10 cellular contexts compared by ENCODE assay signal in the genomic region with DNA sequence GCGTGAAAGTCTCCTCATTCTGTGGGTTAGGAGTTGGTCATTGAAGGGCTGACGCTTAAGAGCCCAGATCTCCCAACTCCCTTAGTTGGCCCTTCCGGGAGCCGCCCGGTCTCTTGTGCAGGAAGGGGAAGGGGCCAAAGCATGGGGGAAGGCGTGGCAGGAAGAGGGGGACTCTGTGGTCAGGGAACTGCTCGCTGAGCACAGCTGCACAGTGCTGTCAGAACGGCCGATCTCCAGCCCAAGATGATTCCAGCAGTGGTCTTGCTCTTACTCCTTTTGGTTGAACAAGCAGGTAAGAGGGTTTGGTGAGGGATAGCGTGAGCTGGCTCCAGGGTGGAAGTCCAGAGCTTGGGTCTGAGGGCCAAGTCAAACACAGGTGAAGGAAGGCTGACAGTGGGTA. TPM values are rescaled to one million over a fixed set of nuclear protein-coding genes. Genes with fewer than 3 reads are reported as not detected.
DNase-seq lines count a peak whose midpoint lies in the region; ATAC-seq, FAIRE-seq and TF ChIP-seq lines count a peak whose summit lies in the region.
"Had no signal": no experiment of that assay in that cellular context is flagged by ENCODE, and none has a peak within 500 bp of the region (broad histone marks: within the 10 kb centered on the region; RNA-seq: fewer than 3 reads in every experiment).

A gene (plus strand): TSS at position 217 of the 400 bp plus-strand sequence. CDS start 27 bp downstream, at position 244.

- H3K27me3 ChIP-seq in upper lobe of left lung: no peaks in the 10 kb centered on the region

- H3K9me3 ChIP-seq in upper lobe of left lung: no peaks in the 10 kb centered on the region

- no peaks in the 10 kb centered on the region for H3K27me3 Mint-ChIP-seq in activated CD8-positive, alpha-beta memory T cell treated with anti-CD3 and anti-CD28 coated beads, Interleukin-2, amount 10 ng/mL, durations not matched to agents 7 days and 5 days
- peaks cover 3% of the 10 kb centered on the region for H3K27me3 Mint-ChIP-seq in brain

- TF ChIP-seq POLR2A in upper lobe of left lung (IDR thresholded peaks at IDR 0.05): peak in 2 of 4 donors; percentile 61 to 92

- H3K27ac Mint-ChIP-seq in activated CD8-positive, alpha-beta memory T cell treated with anti-CD3 and anti-CD28 coated beads, Interleukin-2, amount 10 ng/mL, durations not matched to agents 7 days and 5 days: peak within 1 kb of the TSS; percentile 65
- H3K27ac Mint-ChIP-seq in brain: peak within 1 kb of the TSS in 2 of 5 experiments; percentile 24 to 57

- ATAC-seq in activated CD8-positive, alpha-beta memory T cell treated with anti-CD3 and anti-CD28 coated beads, Interleukin-2, amount 10 ng/mL, durations not matched to agents 7 days and 5 days: no peak
- ATAC-seq in upper lobe of left lung (ENCODE audit: low FRiP score in 2 of 2) (peak; percentile 60 to 77), GM19035 (IDR thresholded peaks at IDR 0.05; ENCODE audit: unreplicated experiment) (no peak)

- FAIRE-seq in GM19239 (lab: Jason Lieb, UNC): no peak
- FAIRE-seq: GM18507 had no signal

- H3K4me1 ChIP-seq in upper lobe of left lung: peaks cover 5 to 14% (median 7%) of the 10 kb centered on the region in 4 donors

- H3K27ac ChIP-seq in upper lobe of left lung: peak within 1 kb of the TSS; percentile 88 to 95 (median 92)

- no peaks in the 10 kb centered on the region for H3K9me3 Mint-ChIP-seq in activated CD8-positive, alpha-beta memory T cell treated with anti-CD3 and anti-CD28 coated beads, Interleukin-2, amount 10 ng/mL, durations not matched to agents 7 days and 5 days (ENCODE audit: low read depth)
- no peaks in the 10 kb centered on the region for H3K9me3 Mint-ChIP-seq in brain

- TF ChIP-seq CTCF in brain (conservative IDR thresholded peaks at IDR 0.05): no peak
- TF ChIP-seq CTCF in upper lobe of left lung (IDR thresholded peaks at IDR 0.05): no peak

- peaks cover 28% of the 10 kb centered on the region for H3K4me1 Mint-ChIP-seq in activated CD8-positive, alpha-beta memory T cell treated with anti-CD3 and anti-CD28 coated beads, Interleukin-2, amount 10 ng/mL, durations not matched to agents 7 days and 5 days
- H3K4me1 Mint-ChIP-seq in brain: no peaks in the 10 kb centered on the region

- H3K36me3 ChIP-seq in upper lobe of left lung: peaks cover 36 to 53% (median 46%) of the 10 kb centered on the region in 4 donors

- H3K4me3 ChIP-seq in upper lobe of left lung: peak within 1 kb of the TSS in 3 of 4 donors; percentile 34 to 50 (median 41)
- H3K4me3 ChIP-seq: SK-N-MC had no signal

- no peak for DNase-seq in activated CD8-positive, alpha-beta memory T cell treated with anti-CD3 and anti-CD28 coated beads, Interleukin-2, amount 10 ng/mL, durations not matched to agents 7 days and 5 days
- DNase-seq in activated CD8-positive, alpha-beta memory T cell treated with anti-CD3 and anti-CD28 coated beads, Interleukin-2, amount 50 U/mL, for 4 hours: no peak
- DNase-seq in midbrain (lab: John Stamatoyannopoulos, UW) (peak; percentile 16), upper lobe of left lung (peak in 1 of 2 donors; percentile 77), GM19239 (ENCODE audit: insufficient read length, low spot score) (no peak), NCI-H2171 (lab: John Stamatoyannopoulos, UW) (no peak)

- no peak for TF ChIP-seq EP300 in upper lobe of left lung (IDR thresholded peaks at IDR 0.05)

- H3K4me3 Mint-ChIP-seq in activated CD8-positive, alpha-beta memory T cell treated with anti-CD3 and anti-CD28 coated beads, Interleukin-2, amount 10 ng/mL, durations not matched to agents 7 days and 5 days: peak within 1 kb of the TSS; percentile 17
- no peak within 1 kb of the TSS for H3K4me3 Mint-ChIP-seq in brain

- CTCF ChIA-PET in activated CD8-positive, alpha-beta memory T cell treated with anti-CD3 and anti-CD28 coated beads, Interleukin-2, amount 10 ng/mL, durations not matched to agents 7 days and 5 days (lab: Charles Lee): interaction anchor here (0.6 to 3.4 kb wide), 5 partner anchors 9 to 356 kb away, joined by 3 to 24 read pairs (median 3); a partner anchor contains a TSS

- 65 to 67% methylated on average over 10 of the region's 10 CpGs for WGBS in upper lobe of left lung, 2 donors

- H3K36me3 Mint-ChIP-seq in activated CD8-positive, alpha-beta memory T cell treated with anti-CD3 and anti-CD28 coated beads, Interleukin-2, amount 10 ng/mL, durations not matched to agents 7 days and 5 days: peaks cover 35% of the 10 kb centered on the region
- peaks cover 42% of the 10 kb centered on the region for H3K36me3 Mint-ChIP-seq in brain

RNA-seq across cellular contexts. Expression of the gene that starts here (rescaled TPM):
- total RNA-seq in activated CD8-positive, alpha-beta memory T cell treated with anti-CD3 and anti-CD28 coated beads, Interleukin-2, amount 10 ng/mL, durations not matched to agents 7 days and 5 days: 1 to 10 TPM; 1.1 to 5.8 TPM
- polyA plus RNA-seq in brain (ENCODE audit: insufficient read depth, low read depth, low replicate concordance): 38.4 TPM
- 100 to 1,000 TPM in 5 of 6 donors, 10 to 100 TPM in 1; 75.4 to 233 (median 176) TPM for total RNA-seq in upper lobe of left lung

Comparison
In these comparisons a context has a peak if more than half of its experiments do, and no peak if none do; other contexts are left out.
1. RNA of the gene that starts here (total RNA-seq): 75.4 to 233 TPM in upper lobe of left lung; 1.1 to 5.8 TPM in activated CD8-positive, alpha-beta memory T cell treated with anti-CD3 and anti-CD28 coated beads, Interleukin-2, amount 10 ng/mL, durations not matched to agents 7 days and 5 days; every median in the first group is over 10 times any median in the second.
2. ATAC-seq: peak in upper lobe of left lung (2 of 2); none in activated CD8-positive, alpha-beta memory T cell treated with anti-CD3 and anti-CD28 coated beads, Interleukin-2, amount 10 ng/mL, durations not matched to agents 7 days and 5 days (single experiment) and GM19035 (single experiment).